Comparison of ENCODE assay signal across 10 cellular contexts in genomic region chr13:75715598-75716523, GRCh38.
DNase-seq lines count a peak whose midpoint lies in the region; ATAC-seq and TF ChIP-seq lines count a peak whose summit lies in the region.
"Had no signal": no experiment of that assay in that cellular context is flagged by ENCODE, and none has a peak within 500 bp of the region (broad histone marks: within the 10 kb centered on the region; RNA-seq: fewer than 3 reads in every experiment).

No MANE protein-coding gene starts in this region.

- H4K20me1 ChIP-seq in fibroblast of lung (ENCODE audit: control insufficient read depth, extremely low read depth, insufficient read depth, low read length) = no peaks in the 10 kb centered on the region

- DNase-seq in fibroblast of lung (ENCODE audit: low read depth in 2 of 2) (peak in 1 of 2 donors; percentile 39), NCI-H2107 treated with DMSO at 0.1 percent for 48 hours (lab: John Stamatoyannopoulos, UW; ENCODE audit: unreplicated experiment) (no peak), immature natural killer cell (no peak), SHP77 (lab: John Stamatoyannopoulos, UW) (no peak), COLO668 (lab: John Stamatoyannopoulos, UW; ENCODE audit: unreplicated experiment) (no peak)

- H3K79me2 ChIP-seq in fibroblast of lung (ENCODE audit: control insufficient read depth, insufficient read depth, low read length) = peaks cover 68% of the 10 kb centered on the region

- no peak overlapping the region for H3K4me3 ChIP-seq in fibroblast of lung (replicated peaks in 1 of 4; ENCODE audit: control extremely low read depth in 1 of 4, insufficient read depth in 1 of 4, low read depth in 3 of 4, low read length in 4 of 4)
- H3K4me3 ChIP-seq: thoracic aorta had no signal

- peak overlapping the region; percentile 75 for H3K27ac ChIP-seq in fibroblast of lung (ENCODE audit: insufficient read depth, low read length)
- H3K27ac ChIP-seq: thoracic aorta had no signal

- H3K4me2 ChIP-seq in fibroblast of lung (ENCODE audit: extremely low read depth, insufficient read depth, low read length) = peak overlapping the region; percentile 44

- peaks cover 4 to 12% (median 9%) of the 10 kb centered on the region in 3 donors for H3K36me3 Mint-ChIP-seq in immature natural killer cell

- no peak for TF ChIP-seq POLR2A in GM18505 (IDR thresholded peaks at IDR 0.05; ENCODE audit: borderline replicate concordance, extremely low read depth, insufficient read depth, insufficient read length)

- no peak overlapping the region for H3K4me3 Mint-ChIP-seq in immature natural killer cell
- H3K4me3 Mint-ChIP-seq: natural killer cell treated with Interleukin-12 subunit alpha and Interleukin-12 subunit beta and Interleukin-15 and Interleukin-18, amount 100 ng/mL, for 72 hours had no signal

- peaks cover 8% of the 10 kb centered on the region for H3K4me1 ChIP-seq in fibroblast of lung (ENCODE audit: control insufficient read depth, extremely low read depth, insufficient read depth, low read length)

- peaks cover 0 to 2% (median 0%) of the 10 kb centered on the region in 6 donors for H3K9me3 Mint-ChIP-seq in immature natural killer cell
- H3K9me3 Mint-ChIP-seq: natural killer cell treated with Interleukin-12 subunit alpha and Interleukin-12 subunit beta and Interleukin-15 and Interleukin-18, amount 100 ng/mL, for 72 hours had no signal

- TF ChIP-seq CTCF in fibroblast of lung (conservative IDR thresholded peaks at IDR 0.05 in 1 of 2, IDR thresholded peaks at IDR 0.05 in 1 of 2; ENCODE audit: low read depth in 1 of 2, low read length in 2 of 2) = no peak

- no peak overlapping the region for H3K27ac Mint-ChIP-seq in immature natural killer cell
- H3K27ac Mint-ChIP-seq: natural killer cell treated with Interleukin-12 subunit alpha and Interleukin-12 subunit beta and Interleukin-15 and Interleukin-18, amount 100 ng/mL, for 72 hours had no signal

- H3K27me3 ChIP-seq in fibroblast of lung (ENCODE audit: control insufficient read depth, insufficient read depth, low read length) = no peaks in the 10 kb centered on the region

- no peak overlapping the region for H2AFZ ChIP-seq in fibroblast of lung (ENCODE audit: low read length)

- no peaks in the 10 kb centered on the region for H3K4me1 Mint-ChIP-seq in immature natural killer cell

- H3K36me3 ChIP-seq in fibroblast of lung (ENCODE audit: control insufficient read depth, insufficient read depth, low read length) = peaks cover 6% of the 10 kb centered on the region
- H3K36me3 ChIP-seq: thoracic aorta had no signal

- ATAC-seq in GM18505 (IDR thresholded peaks at IDR 0.05; ENCODE audit: unreplicated experiment) (peak; percentile 94), GM21529 (IDR thresholded peaks at IDR 0.05; ENCODE audit: unreplicated experiment) (peak; percentile 98), HG03520 (IDR thresholded peaks at IDR 0.05; ENCODE audit: unreplicated experiment) (peak; percentile 89)
- ATAC-seq: natural killer cell treated with Interleukin-12 subunit alpha and Interleukin-12 subunit beta and Interleukin-15 and Interleukin-18, amount 100 ng/mL, for 72 hours had no signal

- H3K27me3 Mint-ChIP-seq in immature natural killer cell (ENCODE audit: low read depth in 3 of 3) = no peaks in the 10 kb centered on the region
- H3K27me3 Mint-ChIP-seq: natural killer cell treated with Interleukin-12 subunit alpha and Interleukin-12 subunit beta and Interleukin-15 and Interleukin-18, amount 100 ng/mL, for 72 hours had no signal

- H3K9me3 ChIP-seq in fibroblast of lung (ENCODE audit: control insufficient read depth, insufficient read depth, low read depth, low read length) = no peaks in the 10 kb centered on the region
- H3K9me3 ChIP-seq: thoracic aorta had no signal

- peak overlapping the region; percentile 16 for H3K9ac ChIP-seq in fibroblast of lung (ENCODE audit: insufficient read depth, low read length)
